ENCODE assay signal across 1 cellular context in genomic region chr1:994546-994945, GRCh38.
TF ChIP-seq lines count a peak whose summit lies in the region.

No MANE protein-coding gene starts in this region.

TF ChIP-seq in K562, 482 proteins besides CTCF, POLR2A, EP300 and RAD21:
- 0 out of 2 replicates have a peak, but pooled peaks have one; percentile 40 for TF ChIP-seq ZNF121 (CRISPR knock-in tag; conservative IDR thresholded peaks at IDR 0.05)
